ENCODE assay signal across 14 cellular contexts in the genomic region with DNA sequence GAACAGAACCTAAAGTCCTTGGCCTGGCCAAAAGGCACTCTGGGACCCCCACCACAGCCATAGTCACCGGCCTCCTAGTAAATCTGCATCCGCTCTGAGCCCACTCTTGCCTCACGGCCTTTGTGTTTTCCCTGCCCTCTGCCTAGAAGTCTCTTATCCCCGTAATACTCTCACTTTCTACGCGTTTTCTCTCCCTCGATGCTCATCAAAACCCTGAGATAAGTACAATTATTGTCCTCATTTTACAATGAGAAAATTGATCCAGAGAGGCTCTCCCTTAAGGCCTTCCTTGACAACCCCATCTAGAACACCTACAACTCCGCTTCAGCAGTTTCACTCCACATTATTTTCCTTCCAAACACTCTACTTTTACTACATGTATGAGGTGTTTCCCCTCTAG. TPM values are rescaled to one million over a fixed set of nuclear protein-coding genes. Genes with fewer than 3 reads are reported as not detected.
DNase-seq lines count a peak whose midpoint lies in the region; ATAC-seq, FAIRE-seq and TF ChIP-seq lines count a peak whose summit lies in the region.
"Had no signal": no experiment of that assay in that cellular context is flagged by ENCODE, and none has a peak within 500 bp of the region (broad histone marks: within the 10 kb centered on the region; RNA-seq: fewer than 3 reads in every experiment).

No MANE protein-coding gene starts in this region.

- TF ChIP-seq EP300 in K562 (IDR thresholded peaks at IDR 0.05; ENCODE audit: low read length): no peak

- H3K4me3 Mint-ChIP-seq in CD4-positive, CD25-positive, alpha-beta regulatory T cell: peak overlapping the region in 3 of 4 donors; percentile 86 to 95 (median 94)
- H3K4me3 Mint-ChIP-seq in neural crest cell: peak overlapping the region; percentile 84

- H3K36me3 ChIP-seq in CD4-positive, CD25-positive, alpha-beta regulatory T cell (ENCODE audit: control insufficient read depth, insufficient read depth, low read length): peaks cover 24% of the 10 kb centered on the region
- H3K36me3 ChIP-seq in DOHH2 (ENCODE audit: control insufficient read depth, low read length) (peaks cover 78% of the 10 kb centered on the region), K562 (ENCODE audit: control insufficient read depth, insufficient read depth, low read length) (peaks cover 55% of the 10 kb centered on the region)

- no peaks in the 10 kb centered on the region for H3K9me2 ChIP-seq in DOHH2 (replicated peaks; ENCODE audit: control insufficient read depth, low read length)

- in situ Hi-C loops in K562 (cut with MboI): no loop called here

- H3K4me2 ChIP-seq in DOHH2 (ENCODE audit: low read length) (peak overlapping the region; percentile 83; the same call in 1 of the 2 replicates), K562 (ENCODE audit: insufficient read depth, low read length) (no peak overlapping the region; the same call in 1 of the 2 replicates)

- no peak overlapping the region for H3K27ac ChIP-seq in CD4-positive, CD25-positive, alpha-beta regulatory T cell (ENCODE audit: insufficient read depth, low read length, poor library complexity, severe bottlenecking)
- H3K27ac ChIP-seq in DOHH2 (ENCODE audit: low read depth, low read length): no peak overlapping the region
- peak overlapping the region; percentile 97 for H3K27ac ChIP-seq in K562 (ENCODE audit: extremely low read depth, low read depth, low read length)

- H4K20me1 ChIP-seq in DOHH2 (ENCODE audit: control insufficient read depth, insufficient read depth, low read depth, low read length) (no peaks in the 10 kb centered on the region), K562 (replicated peaks; ENCODE audit: control insufficient read depth, insufficient read depth, low read length) (no peaks in the 10 kb centered on the region)

- H3K27me3 Mint-ChIP-seq in CD4-positive, CD25-positive, alpha-beta regulatory T cell: no peaks in the 10 kb centered on the region
- H3K27me3 Mint-ChIP-seq in neural crest cell (ENCODE audit: low read depth): no peaks in the 10 kb centered on the region

- peaks cover 28% of the 10 kb centered on the region for H3F3A ChIP-seq in DOHH2 (ENCODE audit: control insufficient read depth, insufficient read depth)

- H3K9ac ChIP-seq in K562 (ENCODE audit: insufficient read depth in 1 of 2, low read depth in 2 of 2, low read length in 2 of 2): peak overlapping the region in 1 of 2 experiments; percentile 95; a peak in 2 of 4 replicates

- no peak for TF ChIP-seq CTCF in DOHH2 (IDR thresholded peaks at IDR 0.05; ENCODE audit: low read depth, low read length, poor library complexity, severe bottlenecking)
- TF ChIP-seq CTCF in K562 (IDR thresholded peaks at IDR 0.05 in 2 of 3, conservative IDR thresholded peaks at IDR 0.05 in 1 of 3; ENCODE audit: insufficient read depth in 2 of 3, low read depth in 1 of 3, low read length in 3 of 3): no peak
- no peak for TF ChIP-seq CTCF in neural crest cell (conservative IDR thresholded peaks at IDR 0.05)

- H2AFZ ChIP-seq in K562 (ENCODE audit: low read depth, low read length): no peak overlapping the region

- peaks cover 7 to 41% (median 27%) of the 10 kb centered on the region in 4 donors for H3K4me1 Mint-ChIP-seq in CD4-positive, CD25-positive, alpha-beta regulatory T cell
- H3K4me1 Mint-ChIP-seq in neural crest cell: peaks cover 25% of the 10 kb centered on the region

- no peaks in the 10 kb centered on the region for H3K9me1 ChIP-seq in K562 (ENCODE audit: control insufficient read depth, insufficient read depth, low read length)

- H3K4me3 ChIP-seq in CD4-positive, CD25-positive, alpha-beta regulatory T cell (ENCODE audit: low read depth, low read length): no peak overlapping the region
- H3K4me3 ChIP-seq in DOHH2 (ENCODE audit: low read length) (no peak overlapping the region), K562 (no peak overlapping the region)

- H3K79me2 ChIP-seq in DOHH2 (ENCODE audit: control insufficient read depth, low read length) (peaks cover 40% of the 10 kb centered on the region), K562 (ENCODE audit: control insufficient read depth, insufficient read depth, low read length) (peaks cover 42% of the 10 kb centered on the region)

- H3K27me3 ChIP-seq in CD4-positive, CD25-positive, alpha-beta regulatory T cell (ENCODE audit: control insufficient read depth, insufficient read depth, low read length): no peaks in the 10 kb centered on the region
- no peaks in the 10 kb centered on the region for H3K27me3 ChIP-seq in DOHH2 (ENCODE audit: control insufficient read depth, low read length)
- H3K27me3 ChIP-seq in K562 (ENCODE audit: control insufficient read depth in 2 of 2, insufficient read depth in 2 of 2, low read length in 2 of 2): no peaks in the 10 kb centered on the region

- H3K9me3 ChIP-seq in CD4-positive, CD25-positive, alpha-beta regulatory T cell (ENCODE audit: control insufficient read depth in 2 of 2, low read length in 2 of 2): no peaks in the 10 kb centered on the region
- H3K9me3 ChIP-seq in DOHH2 (ENCODE audit: control insufficient read depth, insufficient read depth, low read length) (no peaks in the 10 kb centered on the region), K562 (replicated peaks; ENCODE audit: control insufficient read depth, insufficient read depth, low read depth, low read length) (no peaks in the 10 kb centered on the region)
- H3K9me3 ChIP-seq: thoracic aorta had no signal

- peaks cover 24% of the 10 kb centered on the region for H3K4me1 ChIP-seq in CD4-positive, CD25-positive, alpha-beta regulatory T cell (ENCODE audit: control insufficient read depth, insufficient read depth, low read length, poor library complexity, severe bottlenecking)
- H3K4me1 ChIP-seq in DOHH2 (ENCODE audit: control insufficient read depth, low read length) (peaks cover 52% of the 10 kb centered on the region), K562 (replicated peaks in 1 of 2; ENCODE audit: control insufficient read depth in 2 of 2, insufficient read depth in 2 of 2, low read length in 2 of 2) (peaks cover 34 to 38% of the 10 kb centered on the region in 2 experiments)

- no TSS peak for BruUV-seq in K562 (replicated peaks; lab: Mats Ljungman, UMichigan)

- 0 out of 2 replicates have a peak, but pooled peaks have one; percentile 45 for TF ChIP-seq POLR2A in K562 (conservative IDR thresholded peaks at IDR 0.05)

- CTCF ChIA-PET in K562 (lab: Yijun Ruan, JAX; ENCODE audit: low intra/inter-chr PET ratio): no interaction called here

- POLR2A ChIA-PET in K562 (lab: Yijun Ruan, JAX): no interaction called here

- intact Hi-C loops in K562 (cut with micrococcal nuclease): no loop called here

- WGBS in K562 (ENCODE audit: insufficient coverage, low coverage, missing lambda C conversion rate): 74% methylated on average over 8 of the region's 8 CpGs

- no peaks in the 10 kb centered on the region for H3K9me3 Mint-ChIP-seq in CD4-positive, CD25-positive, alpha-beta regulatory T cell
- no peaks in the 10 kb centered on the region for H3K9me3 Mint-ChIP-seq in neural crest cell
- H3K9me3 Mint-ChIP-seq: activated naive CD4-positive, alpha-beta T cell treated with anti-CD3 and anti-CD28 coated beads for 36 hours had no signal

- no peak for ATAC-seq in CD4-positive, CD25-positive, alpha-beta regulatory T cell (ENCODE audit: low read depth in 2 of 2)
- no peak for ATAC-seq in K562
- ATAC-seq: right cardiac atrium had no signal

- DNase-seq in CD4-positive, CD25-positive, alpha-beta regulatory T cell: no peak
- DNase-seq in K562 (ENCODE audit: extremely low read depth in 1 of 4, low spot score in 3 of 4): no peak
- no peak for DNase-seq in neural crest cell (ENCODE audit: low read depth, low spot score)
- no peak for DNase-seq in amygdala (lab: John Stamatoyannopoulos, UW)
- no peak for DNase-seq in germinal center (ENCODE audit: low spot score)
- no peak for DNase-seq in superior temporal gyrus (ENCODE audit: extremely low spot score)
- no peak for DNase-seq in dedifferentiated amniotic fluid mesenchymal stem cell (ENCODE audit: extremely low spot score)
- DNase-seq: activated naive CD4-positive, alpha-beta T cell treated with anti-CD3 and anti-CD28 coated beads for 36 hours; NCI-H1092 treated with DMSO at 0.1 percent for 48 hours; NCI-H2227 treated with DMSO at 0.1 percent for 48 hours; right cardiac atrium had no signal

- H3K36me3 Mint-ChIP-seq in CD4-positive, CD25-positive, alpha-beta regulatory T cell: peaks cover 20% of the 10 kb centered on the region
- peaks cover 11% of the 10 kb centered on the region for H3K36me3 Mint-ChIP-seq in neural crest cell (ENCODE audit: low read depth)

- no peak for FAIRE-seq in K562 (lab: Jason Lieb, UNC)
- FAIRE-seq: colon had no signal

- no peak for TF ChIP-seq RAD21 in K562 (CRISPR knock-in tag; conservative IDR thresholded peaks at IDR 0.05 in 1 of 2, IDR thresholded peaks at IDR 0.05 in 1 of 2)

- H3K27ac Mint-ChIP-seq in CD4-positive, CD25-positive, alpha-beta regulatory T cell: peak overlapping the region; percentile 92 to 96 (median 93)
- peak overlapping the region; percentile 69 for H3K27ac Mint-ChIP-seq in neural crest cell (ENCODE audit: unreplicated experiment)

RNA-seq across cellular contexts. Expression of gene SFXN4, which starts 1.5 kb away (rescaled TPM):
- 10.7 TPM for total RNA-seq in CD4-positive, CD25-positive, alpha-beta regulatory T cell
- polyA plus RNA-seq in CD4-positive, CD25-positive, alpha-beta regulatory T cell: 10 to 100 TPM; 10.7 to 23.7 (median 16.5) TPM
- total RNA-seq in K562 (2011; cell fraction: chromatin; rRNA removed; ENCODE audit: low replicate concordance): 49.1 and 58.2 TPM in 2 replicates
- total RNA-seq in K562 (2011; cell fraction: nucleolus; rRNA removed): 49.6 and 51.9 TPM in 2 replicates
- total RNA-seq in K562 (2011; cell fraction: nucleoplasm; rRNA removed): 56.2 and 59.0 TPM in 2 replicates
- 39.6 and 40.3 TPM in 2 replicates for total RNA-seq in K562 (2014; rRNA removed)
- 48.9 and 51.5 TPM in 2 replicates for total RNA-seq in K562 (2014; rRNA removed; fragmentation: Illumina TruSeq; extraction: Trizol)
- 40.1 and 42.4 TPM in 2 replicates for total RNA-seq in K562 (2015; rRNA removed; fragmentation: Illumina TruSeq; extraction: Trizol)
- total RNA-seq in K562 (2021): 44.9 and 46.0 TPM in 2 replicates
- polyA plus RNA-seq in K562 (2011; rRNA removed): 50.5 and 64.0 TPM in 2 replicates
- polyA plus RNA-seq in K562 (2011; cell fraction: cytosol; rRNA removed): 31.3 and 45.2 TPM in 2 replicates
- polyA plus RNA-seq in K562 (2011; cell fraction: nucleus; rRNA removed): 31.2 and 39.9 TPM in 2 replicates
- 39.1 and 85.0 TPM in 2 replicates for polyA plus RNA-seq in K562 (2012)
- polyA plus RNA-seq in K562 (2014; fragmentation: Illumina TruSeq; extraction: Trizol): 49.8 and 54.6 TPM in 2 replicates
- 10 to 100 TPM; 80.6 to 97.8 TPM for polyA plus RNA-seq in K562 (2014; fragmentation: Nextera tagmentation; extraction: Ambion mirVana)
- polyA plus RNA-seq in K562 (2014; rRNA removed): 54.5 and 68.1 TPM in 2 replicates
- polyA minus RNA-seq in K562 (2011; rRNA and poly(A)+ RNA removed): 36.1 and 36.6 TPM in 2 replicates
- polyA minus RNA-seq in K562 (2011; cell fraction: cytosol; rRNA and poly(A)+ RNA removed): 19.7 and 23.7 TPM in 2 replicates
- 16.7 and 21.1 TPM in 2 replicates for polyA minus RNA-seq in K562 (2011; cell fraction: nucleus; rRNA and poly(A)+ RNA removed)
- total RNA-seq in neural crest cell: 17.2 and 19.9 TPM in 2 replicates

RNA-seq across cellular contexts. Expression of gene PRDX3, which starts 11.6 kb away (rescaled TPM):
- 22.5 TPM for total RNA-seq in CD4-positive, CD25-positive, alpha-beta regulatory T cell
- 100 to 1,000 TPM in 3 of 4 donors, 10 to 100 TPM in 1; 97.1 to 140 (median 133) TPM for polyA plus RNA-seq in CD4-positive, CD25-positive, alpha-beta regulatory T cell
- total RNA-seq in K562 (2011; cell fraction: chromatin; rRNA removed; ENCODE audit: low replicate concordance): 44.3 and 59.6 TPM in 2 replicates
- total RNA-seq in K562 (2011; cell fraction: nucleolus; rRNA removed): 47.8 and 52.9 TPM in 2 replicates
- 68.3 and 84.1 TPM in 2 replicates for total RNA-seq in K562 (2011; cell fraction: nucleoplasm; rRNA removed)
- total RNA-seq in K562 (2014; rRNA removed) (122 and 154 TPM in 2 replicates), K562 (2014; rRNA removed; fragmentation: Illumina TruSeq; extraction: Trizol) (197 and 213 TPM in 2 replicates), K562 (2015; rRNA removed; fragmentation: Illumina TruSeq; extraction: Trizol) (163 and 171 TPM in 2 replicates), K562 (2021) (140 and 150 TPM in 2 replicates), neural crest cell (144 and 147 TPM in 2 replicates)
- polyA plus RNA-seq in K562 (2011; rRNA removed) (268 and 325 TPM in 2 replicates), K562 (2014; fragmentation: Illumina TruSeq; extraction: Trizol) (172 and 173 TPM in 2 replicates), K562 (2014; fragmentation: Nextera tagmentation; extraction: Ambion mirVana) (100 to 1,000 TPM; 759 to 994 TPM), K562 (2014; rRNA removed) (143 and 194 TPM in 2 replicates)
- 94.1 and 162 TPM in 2 replicates for polyA plus RNA-seq in K562 (2011; cell fraction: cytosol; rRNA removed)
- 113 and 152 TPM in 2 replicates for polyA plus RNA-seq in K562 (2011; cell fraction: nucleus; rRNA removed)
- 161 and 163 TPM in 2 replicates for polyA plus RNA-seq in K562 (2012)
- polyA minus RNA-seq in K562 (2011; rRNA and poly(A)+ RNA removed): 226 and 260 TPM in 2 replicates
- polyA minus RNA-seq in K562 (2011; cell fraction: cytosol; rRNA and poly(A)+ RNA removed): 61.8 and 87.3 TPM in 2 replicates
- 26.0 and 46.5 TPM in 2 replicates for polyA minus RNA-seq in K562 (2011; cell fraction: nucleus; rRNA and poly(A)+ RNA removed)

RNA-seq across cellular contexts. Expression of gene GRK5, which starts 40.3 kb away (rescaled TPM):
- 46.4 TPM for total RNA-seq in CD4-positive, CD25-positive, alpha-beta regulatory T cell
- 10 to 100 TPM in 3 of 4 donors, 1 to 10 TPM in 1; 5.1 to 14.7 (median 12.6) TPM for polyA plus RNA-seq in CD4-positive, CD25-positive, alpha-beta regulatory T cell
- 0.88 and 1.4 TPM in 2 replicates for total RNA-seq in K562 (2011; cell fraction: chromatin; rRNA removed; ENCODE audit: low replicate concordance)
- 0.39 and 0.83 TPM in 2 replicates for total RNA-seq in K562 (2011; cell fraction: nucleolus; rRNA removed)
- 0.31 and 0.59 TPM in 2 replicates for total RNA-seq in K562 (2011; cell fraction: nucleoplasm; rRNA removed)
- total RNA-seq in K562 (2014; rRNA removed) (0.54 and 0.65 TPM in 2 replicates), K562 (2014; rRNA removed; fragmentation: Illumina TruSeq; extraction: Trizol) (0.47 and 0.51 TPM in 2 replicates), K562 (2015; rRNA removed; fragmentation: Illumina TruSeq; extraction: Trizol) (0.45 and 0.80 TPM in 2 replicates), K562 (2021) (0.73 and 1.0 TPM in 2 replicates), neural crest cell (13.5 and 13.9 TPM in 2 replicates)
- polyA plus RNA-seq in K562 (2011; rRNA removed) (0.50 and 0.67 TPM in 2 replicates), K562 (2014; fragmentation: Illumina TruSeq; extraction: Trizol) (0.82 and 0.83 TPM in 2 replicates), K562 (2014; fragmentation: Nextera tagmentation; extraction: Ambion mirVana) (not detected), K562 (2014; rRNA removed) (0.31 and 0.46 TPM in 2 replicates)
- polyA plus RNA-seq in K562 (2011; cell fraction: cytosol; rRNA removed): 0.31 and 0.55 TPM in 2 replicates
- 0.45 and 0.98 TPM in 2 replicates for polyA plus RNA-seq in K562 (2011; cell fraction: nucleus; rRNA removed)
- polyA plus RNA-seq in K562 (2012): 0.59 and 0.68 TPM in 2 replicates
- polyA minus RNA-seq in K562 (2011; rRNA and poly(A)+ RNA removed): 0.42 and 0.53 TPM in 2 replicates
- not detected in 2 replicates for polyA minus RNA-seq in K562 (2011; cell fraction: cytosol; rRNA and poly(A)+ RNA removed)
- 0.44 and 0.54 TPM in 2 replicates for polyA minus RNA-seq in K562 (2011; cell fraction: nucleus; rRNA and poly(A)+ RNA removed)
